In genomic region chr15:74209997-74210573, GRCh38 we compare ENCODE assay signal across 16 cellular contexts. TPM values are rescaled to one million over a fixed set of nuclear protein-coding genes. Genes with fewer than 3 reads are reported as not detected.
DNase-seq lines count a peak whose midpoint lies in the region; ATAC-seq and TF ChIP-seq lines count a peak whose summit lies in the region.
"Had no signal": no experiment of that assay in that cellular context is flagged by ENCODE, and none has a peak within 500 bp of the region (broad histone marks: within the 10 kb centered on the region; RNA-seq: fewer than 3 reads in every experiment).

No MANE protein-coding gene starts in this region.

- TF ChIP-seq CTCF in AG10803 (conservative IDR thresholded peaks at IDR 0.05; ENCODE audit: low read length) (no peak), cardiac fibroblast (IDR thresholded peaks at IDR 0.05; ENCODE audit: low read depth, low read length) (no peak), mesothelial cell of epicardium (IDR thresholded peaks at IDR 0.05; ENCODE audit: unreplicated experiment) (no peak)

- H3K4me3 Mint-ChIP-seq in mesothelial cell of epicardium = peak overlapping the region; percentile 7

- DNase-seq in AG10803 (ENCODE audit: low read depth) (peak; percentile 69), M059J (ENCODE audit: low read depth) (peak; percentile 89), cardiac fibroblast (ENCODE audit: low read depth in 2 of 2) (peak; percentile 83 to 96), mesothelial cell of epicardium (ENCODE audit: low spot score in 2 of 2, unreplicated experiment in 2 of 2) (no peak), activated gamma-delta T cell treated with Interleukin-2 at 50 U/mL for 16 hours (no peak)
- DNase-seq: activated T-cell treated with anti-CD3 and anti-CD28 coated beads for 4 hours; central memory CD4-positive, alpha-beta T cell; GOT3; NCI-H2171; OCI-M1; psoas muscle had no signal

- ATAC-seq in esophagus mucosa (no peak), GM19397 (IDR thresholded peaks at IDR 0.05; ENCODE audit: unreplicated experiment) (no peak)
- ATAC-seq in activated CD4-positive, CD25-positive, alpha-beta regulatory T cell treated with anti-CD3 and anti-CD28 coated beads, Interleukin-2, amount 50 U/mL, for 24 hours = no peak
- ATAC-seq: psoas muscle had no signal

- peaks cover 63% of the 10 kb centered on the region for H3K4me1 Mint-ChIP-seq in mesothelial cell of epicardium

- peak overlapping the region; percentile 94 for H3K27ac Mint-ChIP-seq in mesothelial cell of epicardium

- H3K27me3 Mint-ChIP-seq in mesothelial cell of epicardium (ENCODE audit: low read depth) = peaks cover 2% of the 10 kb centered on the region

- H3K4me3 ChIP-seq in AG10803 (ENCODE audit: low read length) (no peak overlapping the region), cardiac fibroblast (replicated peaks in 1 of 2; ENCODE audit: low read depth in 2 of 2, low read length in 2 of 2) (no peak overlapping the region)
- H3K4me3 ChIP-seq: BLaER1 treated with 17β-estradiol and CSF1 and Interleukin-3, amounts not matched to agents 10 nM and 100 nM; psoas muscle; suprapubic skin had no signal

- H3K9me3 Mint-ChIP-seq in mesothelial cell of epicardium = no peaks in the 10 kb centered on the region

- H3K36me3 Mint-ChIP-seq in mesothelial cell of epicardium = no peaks in the 10 kb centered on the region

RNA-seq across cellular contexts. Expression of gene STRA6, which starts 7.5 kb away (rescaled TPM):
- 1.5 and 3.5 TPM in 2 replicates for total RNA-seq in M059J (2014; rRNA removed; shearing (Covaris generic))
- 101 to 114 TPM (median 111 TPM) in 3 replicates for total RNA-seq in mesothelial cell of epicardium
- total RNA-seq in esophagus mucosa = 1.5 TPM
- total RNA-seq: psoas muscle had no signal

RNA-seq across cellular contexts. Expression of gene CCDC33, which starts 26.0 kb away (rescaled TPM):
- 0.22 TPM in 1 of 2 replicates, not detected in the other for total RNA-seq in M059J (2014; rRNA removed; shearing (Covaris generic))
- 4.2 to 6.4 TPM (median 5.0 TPM) in 3 replicates for total RNA-seq in mesothelial cell of epicardium
- total RNA-seq in esophagus mucosa = 0.32 TPM
- total RNA-seq: psoas muscle had no signal

RNA-seq across cellular contexts. Expression of gene ISLR, which starts 36.6 kb away (rescaled TPM):
- total RNA-seq in M059J (2014; rRNA removed; shearing (Covaris generic)) = not detected in 2 replicates
- total RNA-seq in mesothelial cell of epicardium (59.8 to 66.8 TPM (median 64.9 TPM) in 3 replicates), esophagus mucosa (2.2 TPM)

Comparison
In these comparisons a context has a peak if more than half of its experiments do, and no peak if none do; other contexts are left out.
1. DNase-seq: peak in AG10803 (single experiment), M059J (single experiment) and cardiac fibroblast (2 of 2); none in mesothelial cell of epicardium (0 of 2) and activated gamma-delta T cell treated with Interleukin-2 at 50 U/mL for 16 hours (single experiment).
2. RNA of gene STRA6, which starts 7.5 kb away (total RNA-seq): 101 to 114 TPM in mesothelial cell of epicardium; 1.5 to 3.5 TPM in M059J and 1.5 TPM in esophagus mucosa (single experiment); every median in the first group is over 10 times any median in the second.
3. RNA of gene ISLR, which starts 36.6 kb away (total RNA-seq): 59.8 to 66.8 TPM in mesothelial cell of epicardium; 2.2 TPM in esophagus mucosa (single experiment) and not detected in M059J; every median in the first group is over 10 times any median in the second.